In the genomic region with DNA sequence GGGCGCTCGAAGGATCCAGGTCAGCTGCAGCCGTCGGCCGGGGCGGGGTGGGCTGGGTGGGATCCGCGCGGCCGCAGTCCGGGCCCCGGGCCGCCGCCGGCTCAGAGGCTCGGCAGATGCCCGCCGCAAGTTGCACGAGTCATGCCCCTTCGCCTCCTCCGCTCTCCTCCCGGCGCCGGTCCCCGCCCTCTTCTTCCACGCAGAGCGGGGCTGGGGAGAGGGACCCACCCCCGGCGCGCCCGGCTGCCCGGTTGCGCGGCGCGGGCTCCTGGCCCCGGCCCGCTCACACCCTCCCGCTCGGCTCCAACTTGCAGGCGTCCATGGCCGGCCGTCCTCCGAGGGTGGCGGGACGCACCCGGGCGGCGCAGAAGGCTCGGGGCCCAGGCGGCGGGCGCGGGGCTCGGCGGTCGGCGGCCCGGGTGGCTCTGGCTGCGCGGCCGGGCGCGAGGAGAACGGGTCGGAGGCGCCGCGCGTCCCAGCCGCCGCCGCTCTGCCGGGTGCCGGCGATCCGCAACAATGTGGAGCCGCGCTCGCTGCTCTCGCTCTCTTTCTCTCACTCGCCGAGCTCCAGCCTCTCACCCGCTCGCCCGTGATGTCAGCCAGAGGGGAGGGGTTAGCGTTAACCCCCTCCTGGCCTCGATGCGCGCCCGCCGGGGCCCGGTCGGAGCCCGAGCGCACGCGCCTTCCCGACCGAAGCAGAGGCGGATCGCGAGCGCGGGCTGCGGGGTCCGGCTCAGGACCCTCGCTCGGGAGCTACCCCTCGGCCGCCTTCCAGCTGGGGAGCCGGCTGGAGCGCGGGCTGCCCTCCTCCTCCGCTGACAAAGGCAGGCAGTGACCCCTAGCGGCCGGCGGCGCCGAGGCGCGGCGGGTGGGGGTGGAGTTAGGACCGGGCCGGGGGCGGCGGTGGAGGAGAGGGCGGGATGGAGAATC, we compare ENCODE assay signal across 8 cellular contexts. TPM values are rescaled to one million over a fixed set of nuclear protein-coding genes. Genes with fewer than 3 reads are reported as not detected.
DNase-seq lines count a peak whose midpoint lies in the region; ATAC-seq, FAIRE-seq and TF ChIP-seq lines count a peak whose summit lies in the region.

A gene with protein sequence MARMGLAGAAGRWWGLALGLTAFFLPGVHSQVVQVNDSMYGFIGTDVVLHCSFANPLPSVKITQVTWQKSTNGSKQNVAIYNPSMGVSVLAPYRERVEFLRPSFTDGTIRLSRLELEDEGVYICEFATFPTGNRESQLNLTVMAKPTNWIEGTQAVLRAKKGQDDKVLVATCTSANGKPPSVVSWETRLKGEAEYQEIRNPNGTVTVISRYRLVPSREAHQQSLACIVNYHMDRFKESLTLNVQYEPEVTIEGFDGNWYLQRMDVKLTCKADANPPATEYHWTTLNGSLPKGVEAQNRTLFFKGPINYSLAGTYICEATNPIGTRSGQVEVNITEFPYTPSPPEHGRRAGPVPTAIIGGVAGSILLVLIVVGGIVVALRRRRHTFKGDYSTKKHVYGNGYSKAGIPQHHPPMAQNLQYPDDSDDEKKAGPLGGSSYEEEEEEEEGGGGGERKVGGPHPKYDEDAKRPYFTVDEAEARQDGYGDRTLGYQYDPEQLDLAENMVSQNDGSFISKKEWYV (minus strand): TSS at position 550 of the 930 bp plus-strand sequence. CDS start 647 bp downstream, outside the sequence.

- FAIRE-seq in bronchial epithelial cell (lab: Jason Lieb, UNC): no peak

- DNase-seq in NCI-H2171 (lab: John Stamatoyannopoulos, UW) (peak; percentile 70), bronchial epithelial cell (ENCODE audit: low read depth) (peak; percentile 64), inferior parietal cortex (ENCODE audit: extremely low spot score) (peak; percentile 88), smooth muscle cell of the brain vasculature (ENCODE audit: low read depth, low spot score) (peak; percentile 64)

- H3K4me1 ChIP-seq in ACC112 (ENCODE audit: control insufficient read depth, insufficient read depth, low read length, unreplicated experiment): peaks cover 9% of the 10 kb centered on the region

- peak; percentile 79 for TF ChIP-seq CTCF in WI38 (IDR thresholded peaks at IDR 0.05; ENCODE audit: low read depth, low read length)
- peak; percentile 81 for TF ChIP-seq CTCF in bronchial epithelial cell (IDR thresholded peaks at IDR 0.05; ENCODE audit: insufficient read depth, low read length, severe bottlenecking)

- no peak within 1 kb of the TSS for H3K27ac ChIP-seq in ACC112 (ENCODE audit: low read depth, low read length)

- peak; percentile 86 for ATAC-seq in GM18511 (IDR thresholded peaks at IDR 0.05; ENCODE audit: unreplicated experiment)
- ATAC-seq in HG02981 (IDR thresholded peaks at IDR 0.05; ENCODE audit: unreplicated experiment): peak; percentile 77

- H3K36me3 ChIP-seq in ACC112 (ENCODE audit: insufficient read depth, low read length) (no peaks in the 10 kb centered on the region), bronchial epithelial cell (ENCODE audit: control insufficient read depth, insufficient read depth, low read length) (peaks cover 24% of the 10 kb centered on the region)

- H3K27me3 ChIP-seq in ACC112 (ENCODE audit: insufficient read depth, low read length): peaks cover 7% of the 10 kb centered on the region
- no peaks in the 10 kb centered on the region for H3K27me3 ChIP-seq in bronchial epithelial cell (ENCODE audit: control insufficient read depth, insufficient read depth, low read length)

- H3K79me2 ChIP-seq in ACC112 (ENCODE audit: control insufficient read depth, insufficient read depth, low read length, unreplicated experiment): no peaks in the 10 kb centered on the region

- H3K4me3 ChIP-seq in ACC112 (ENCODE audit: low read depth, low read length) (peak within 1 kb of the TSS; percentile 89), WI38 (ENCODE audit: low read depth, low read length) (peak within 1 kb of the TSS; percentile 63), bronchial epithelial cell (ENCODE audit: low read depth, low read length) (peak within 1 kb of the TSS; percentile 98)

- peak within 1 kb of the TSS; percentile 70 for H2AFZ ChIP-seq in ACC112 (ENCODE audit: low read length, unreplicated experiment)

RNA-seq across cellular contexts. Expression of the gene that starts here (rescaled TPM):
- 85.3 and 161 TPM in 2 replicates for total RNA-seq in bronchial epithelial cell
